Comparison of ENCODE assay signal across 1 cellular context in the genomic region with DNA sequence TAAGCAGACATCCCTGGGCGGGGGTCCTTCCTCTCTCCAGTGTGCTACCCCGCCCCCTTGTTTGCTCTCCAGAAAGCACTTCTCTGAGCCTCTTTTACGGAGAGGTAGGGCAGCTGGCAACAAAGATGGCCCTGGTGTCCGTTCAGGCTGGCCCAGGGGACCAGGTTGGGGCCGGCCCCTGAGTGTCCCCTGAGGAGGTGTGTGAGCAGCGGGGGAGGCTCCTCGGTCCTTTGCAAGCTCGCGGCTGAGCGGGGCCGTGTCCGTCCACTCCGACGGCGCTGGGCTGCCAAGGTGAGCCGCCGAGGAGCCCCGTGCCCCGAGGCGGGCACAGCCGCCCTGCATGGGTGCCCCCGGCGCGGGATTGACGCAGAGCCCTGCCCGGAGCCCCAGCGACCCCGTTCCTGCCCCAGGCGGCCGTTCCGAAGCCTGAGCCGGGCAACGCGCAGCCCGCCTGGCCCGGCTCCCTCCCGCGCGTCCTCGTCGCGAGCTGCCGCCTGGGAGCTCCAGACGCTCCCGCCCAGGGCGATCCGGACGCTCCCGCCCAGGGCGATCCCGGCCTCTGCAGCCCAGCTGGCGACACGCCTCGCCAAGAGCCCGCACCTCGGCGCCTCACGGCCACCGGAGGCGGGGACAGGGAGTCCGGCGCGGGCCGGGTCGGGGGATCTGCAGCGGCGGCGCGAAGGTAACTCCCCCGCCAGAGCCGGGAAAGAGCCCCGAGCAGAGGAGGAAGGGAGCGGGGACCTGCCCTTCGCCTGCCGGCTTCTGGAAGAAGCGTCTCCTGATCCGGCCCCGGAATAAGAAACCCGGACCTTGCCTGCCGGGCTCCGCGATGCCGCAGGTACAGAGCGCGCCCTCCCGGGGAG.
TF ChIP-seq lines count a peak whose summit lies in the region.

A gene (plus strand): TSS at position 569 of the 863 bp plus-strand sequence. CDS start 2,243 bp downstream, outside the sequence.

TF ChIP-seq in HepG2, 621 proteins besides CTCF, POLR2A, EP300 and RAD21 (continued from another document and continues in another):
- TF ChIP-seq, protein P1, sequence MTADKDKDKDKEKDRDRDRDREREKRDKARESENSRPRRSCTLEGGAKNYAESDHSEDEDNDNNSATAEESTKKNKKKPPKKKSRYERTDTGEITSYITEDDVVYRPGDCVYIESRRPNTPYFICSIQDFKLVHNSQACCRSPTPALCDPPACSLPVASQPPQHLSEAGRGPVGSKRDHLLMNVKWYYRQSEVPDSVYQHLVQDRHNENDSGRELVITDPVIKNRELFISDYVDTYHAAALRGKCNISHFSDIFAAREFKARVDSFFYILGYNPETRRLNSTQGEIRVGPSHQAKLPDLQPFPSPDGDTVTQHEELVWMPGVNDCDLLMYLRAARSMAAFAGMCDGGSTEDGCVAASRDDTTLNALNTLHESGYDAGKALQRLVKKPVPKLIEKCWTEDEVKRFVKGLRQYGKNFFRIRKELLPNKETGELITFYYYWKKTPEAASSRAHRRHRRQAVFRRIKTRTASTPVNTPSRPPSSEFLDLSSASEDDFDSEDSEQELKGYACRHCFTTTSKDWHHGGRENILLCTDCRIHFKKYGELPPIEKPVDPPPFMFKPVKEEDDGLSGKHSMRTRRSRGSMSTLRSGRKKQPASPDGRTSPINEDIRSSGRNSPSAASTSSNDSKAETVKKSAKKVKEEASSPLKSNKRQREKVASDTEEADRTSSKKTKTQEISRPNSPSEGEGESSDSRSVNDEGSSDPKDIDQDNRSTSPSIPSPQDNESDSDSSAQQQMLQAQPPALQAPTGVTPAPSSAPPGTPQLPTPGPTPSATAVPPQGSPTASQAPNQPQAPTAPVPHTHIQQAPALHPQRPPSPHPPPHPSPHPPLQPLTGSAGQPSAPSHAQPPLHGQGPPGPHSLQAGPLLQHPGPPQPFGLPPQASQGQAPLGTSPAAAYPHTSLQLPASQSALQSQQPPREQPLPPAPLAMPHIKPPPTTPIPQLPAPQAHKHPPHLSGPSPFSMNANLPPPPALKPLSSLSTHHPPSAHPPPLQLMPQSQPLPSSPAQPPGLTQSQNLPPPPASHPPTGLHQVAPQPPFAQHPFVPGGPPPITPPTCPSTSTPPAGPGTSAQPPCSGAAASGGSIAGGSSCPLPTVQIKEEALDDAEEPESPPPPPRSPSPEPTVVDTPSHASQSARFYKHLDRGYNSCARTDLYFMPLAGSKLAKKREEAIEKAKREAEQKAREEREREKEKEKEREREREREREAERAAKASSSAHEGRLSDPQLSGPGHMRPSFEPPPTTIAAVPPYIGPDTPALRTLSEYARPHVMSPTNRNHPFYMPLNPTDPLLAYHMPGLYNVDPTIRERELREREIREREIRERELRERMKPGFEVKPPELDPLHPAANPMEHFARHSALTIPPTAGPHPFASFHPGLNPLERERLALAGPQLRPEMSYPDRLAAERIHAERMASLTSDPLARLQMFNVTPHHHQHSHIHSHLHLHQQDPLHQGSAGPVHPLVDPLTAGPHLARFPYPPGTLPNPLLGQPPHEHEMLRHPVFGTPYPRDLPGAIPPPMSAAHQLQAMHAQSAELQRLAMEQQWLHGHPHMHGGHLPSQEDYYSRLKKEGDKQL (CRISPR knock-in tag; IDR thresholded peaks at IDR 0.05; ENCODE audit: low read depth), result no peak
- TF ChIP-seq ELF1 (CRISPR knock-in tag; IDR thresholded peaks at IDR 0.05) (no peak), EZH2 (conservative IDR thresholded peaks at IDR 0.05; ENCODE audit: low read depth, low read length) (peak; percentile 90), THYN1 (CRISPR knock-in tag; IDR thresholded peaks at IDR 0.05; ENCODE audit: borderline replicate concordance, low read depth) (no peak), HDAC6 (IDR thresholded peaks at IDR 0.05; ENCODE audit: low read depth, low read length) (no peak), SP2 (CRISPR knock-in tag; IDR thresholded peaks at IDR 0.05) (no peak), HDAC1 (CRISPR knock-in tag; IDR thresholded peaks at IDR 0.05) (no peak), ZNF160 (CRISPR knock-in tag; IDR thresholded peaks at IDR 0.05) (no peak), BRD4 (CRISPR knock-in tag; IDR thresholded peaks at IDR 0.05) (no peak), EHMT2 (IDR thresholded peaks at IDR 0.05; ENCODE audit: borderline replicate concordance, low read depth, low read length) (no peak), ZKSCAN1 (IDR thresholded peaks at IDR 0.05; ENCODE audit: low read length) (no peak), NCOA5 (CRISPR knock-in tag; IDR thresholded peaks at IDR 0.05) (no peak), NFE2L2 (IDR thresholded peaks at IDR 0.05; ENCODE audit: low read length) (no peak), ZNF484 (CRISPR knock-in tag; IDR thresholded peaks at IDR 0.05; ENCODE audit: borderline replicate concordance, low read depth) (no peak), SKI (IDR thresholded peaks at IDR 0.05; ENCODE audit: partially characterized antibody) (no peak), ZNF547 (CRISPR knock-in tag; IDR thresholded peaks at IDR 0.05) (0 out of 2 replicates have a peak, but pooled peaks have one; percentile 69), REL (CRISPR knock-in tag; conservative IDR thresholded peaks at IDR 0.05) (no peak), HNRNPL (IDR thresholded peaks at IDR 0.05; ENCODE audit: low read depth, low read length) (no peak), CEBPG (CRISPR knock-in tag; IDR thresholded peaks at IDR 0.05) (no peak), ZNF891 (CRISPR knock-in tag; IDR thresholded peaks at IDR 0.05) (no peak), NCOR1 (IDR thresholded peaks at IDR 0.05; ENCODE audit: borderline replicate concordance, low read length) (no peak), ADNP (CRISPR knock-in tag; IDR thresholded peaks at IDR 0.05) (no peak), ZNF232 (CRISPR knock-in tag; IDR thresholded peaks at IDR 0.05; ENCODE audit: borderline replicate concordance) (no peak), NONO (IDR thresholded peaks at IDR 0.05) (no peak), NONO (CRISPR knock-in tag; conservative IDR thresholded peaks at IDR 0.05) (no peak), FOXP1 (IDR thresholded peaks at IDR 0.05) (no peak), FOXP1 (CRISPR knock-in tag; IDR thresholded peaks at IDR 0.05) (no peak), ZFAT (CRISPR knock-in tag; conservative IDR thresholded peaks at IDR 0.05) (no peak), CCAR2 (optimal IDR thresholded peaks at IDR 0.05; ENCODE audit: low read depth, low read length) (no peak), SRSF1 (optimal IDR thresholded peaks at IDR 0.05; ENCODE audit: low read depth, low read length) (no peak), KAT7 (CRISPR knock-in tag; IDR thresholded peaks at IDR 0.05; ENCODE audit: borderline replicate concordance) (no peak)
- TF ChIP-seq, protein P2, sequence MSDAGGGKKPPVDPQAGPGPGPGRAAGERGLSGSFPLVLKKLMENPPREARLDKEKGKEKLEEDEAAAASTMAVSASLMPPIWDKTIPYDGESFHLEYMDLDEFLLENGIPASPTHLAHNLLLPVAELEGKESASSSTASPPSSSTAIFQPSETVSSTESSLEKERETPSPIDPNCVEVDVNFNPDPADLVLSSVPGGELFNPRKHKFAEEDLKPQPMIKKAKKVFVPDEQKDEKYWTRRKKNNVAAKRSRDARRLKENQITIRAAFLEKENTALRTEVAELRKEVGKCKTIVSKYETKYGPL (CRISPR knock-in tag; IDR thresholded peaks at IDR 0.05), result no peak
- TF ChIP-seq, protein P3, sequence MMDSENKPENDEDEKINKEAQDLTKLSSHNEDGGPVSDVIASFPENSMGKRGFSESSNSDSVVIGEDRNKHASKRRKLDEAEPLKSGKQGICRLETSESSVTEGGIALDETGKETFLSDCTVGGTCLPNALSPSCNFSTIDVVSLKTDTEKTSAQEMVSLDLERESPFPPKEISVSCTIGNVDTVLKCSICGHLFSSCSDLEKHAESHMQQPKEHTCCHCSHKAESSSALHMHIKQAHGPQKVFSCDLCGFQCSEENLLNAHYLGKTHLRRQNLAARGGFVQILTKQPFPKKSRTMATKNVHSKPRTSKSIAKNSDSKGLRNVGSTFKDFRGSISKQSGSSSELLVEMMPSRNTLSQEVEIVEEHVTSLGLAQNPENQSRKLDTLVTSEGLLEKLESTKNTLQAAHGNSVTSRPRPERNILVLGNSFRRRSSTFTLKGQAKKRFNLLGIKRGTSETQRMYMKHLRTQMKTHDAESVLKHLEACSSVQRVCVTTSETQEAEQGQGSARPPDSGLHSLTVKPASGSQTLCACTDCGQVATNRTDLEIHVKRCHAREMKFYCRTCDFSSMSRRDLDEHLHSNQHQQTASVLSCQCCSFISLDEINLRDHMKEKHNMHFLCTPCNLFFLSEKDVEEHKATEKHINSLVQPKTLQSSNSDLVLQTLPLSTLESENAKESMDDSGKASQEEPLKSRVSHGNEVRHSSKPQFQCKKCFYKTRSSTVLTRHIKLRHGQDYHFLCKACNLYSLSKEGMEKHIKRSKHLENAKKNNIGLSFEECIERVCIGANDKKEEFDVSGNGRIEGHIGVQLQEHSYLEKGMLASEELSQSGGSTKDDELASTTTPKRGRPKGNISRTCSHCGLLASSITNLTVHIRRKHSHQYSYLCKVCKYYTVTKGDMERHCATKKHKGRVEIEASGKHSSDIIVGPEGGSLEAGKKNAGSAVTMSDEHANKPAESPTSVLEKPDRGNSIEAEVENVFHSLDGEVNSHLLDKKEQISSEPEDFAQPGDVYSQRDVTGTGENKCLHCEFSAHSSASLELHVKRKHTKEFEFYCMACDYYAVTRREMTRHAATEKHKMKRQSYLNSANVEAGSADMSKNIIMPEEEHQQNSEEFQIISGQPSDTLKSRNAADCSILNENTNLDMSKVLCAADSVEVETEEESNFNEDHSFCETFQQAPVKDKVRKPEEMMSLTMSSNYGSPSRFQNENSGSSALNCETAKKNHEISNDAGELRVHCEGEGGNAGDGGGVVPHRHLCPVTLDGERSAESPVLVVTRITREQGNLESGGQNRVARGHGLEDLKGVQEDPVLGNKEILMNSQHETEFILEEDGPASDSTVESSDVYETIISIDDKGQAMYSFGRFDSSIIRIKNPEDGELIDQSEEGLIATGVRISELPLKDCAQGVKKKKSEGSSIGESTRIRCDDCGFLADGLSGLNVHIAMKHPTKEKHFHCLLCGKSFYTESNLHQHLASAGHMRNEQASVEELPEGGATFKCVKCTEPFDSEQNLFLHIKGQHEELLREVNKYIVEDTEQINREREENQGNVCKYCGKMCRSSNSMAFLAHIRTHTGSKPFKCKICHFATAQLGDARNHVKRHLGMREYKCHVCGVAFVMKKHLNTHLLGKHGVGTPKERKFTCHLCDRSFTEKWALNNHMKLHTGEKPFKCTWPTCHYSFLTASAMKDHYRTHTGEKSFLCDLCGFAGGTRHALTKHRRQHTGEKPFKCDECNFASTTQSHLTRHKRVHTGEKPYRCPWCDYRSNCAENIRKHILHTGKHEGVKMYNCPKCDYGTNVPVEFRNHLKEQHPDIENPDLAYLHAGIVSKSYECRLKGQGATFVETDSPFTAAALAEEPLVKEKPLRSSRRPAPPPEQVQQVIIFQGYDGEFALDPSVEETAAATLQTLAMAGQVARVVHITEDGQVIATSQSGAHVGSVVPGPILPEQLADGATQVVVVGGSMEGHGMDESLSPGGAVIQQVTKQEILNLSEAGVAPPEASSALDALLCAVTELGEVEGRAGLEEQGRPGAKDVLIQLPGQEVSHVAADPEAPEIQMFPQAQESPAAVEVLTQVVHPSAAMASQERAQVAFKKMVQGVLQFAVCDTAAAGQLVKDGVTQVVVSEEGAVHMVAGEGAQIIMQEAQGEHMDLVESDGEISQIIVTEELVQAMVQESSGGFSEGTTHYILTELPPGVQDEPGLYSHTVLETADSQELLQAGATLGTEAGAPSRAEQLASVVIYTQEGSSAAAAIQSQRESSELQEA (CRISPR knock-in tag; IDR thresholded peaks at IDR 0.05; ENCODE audit: not compliant biosample characterization), result peak; percentile 37
- TF ChIP-seq, protein P4, sequence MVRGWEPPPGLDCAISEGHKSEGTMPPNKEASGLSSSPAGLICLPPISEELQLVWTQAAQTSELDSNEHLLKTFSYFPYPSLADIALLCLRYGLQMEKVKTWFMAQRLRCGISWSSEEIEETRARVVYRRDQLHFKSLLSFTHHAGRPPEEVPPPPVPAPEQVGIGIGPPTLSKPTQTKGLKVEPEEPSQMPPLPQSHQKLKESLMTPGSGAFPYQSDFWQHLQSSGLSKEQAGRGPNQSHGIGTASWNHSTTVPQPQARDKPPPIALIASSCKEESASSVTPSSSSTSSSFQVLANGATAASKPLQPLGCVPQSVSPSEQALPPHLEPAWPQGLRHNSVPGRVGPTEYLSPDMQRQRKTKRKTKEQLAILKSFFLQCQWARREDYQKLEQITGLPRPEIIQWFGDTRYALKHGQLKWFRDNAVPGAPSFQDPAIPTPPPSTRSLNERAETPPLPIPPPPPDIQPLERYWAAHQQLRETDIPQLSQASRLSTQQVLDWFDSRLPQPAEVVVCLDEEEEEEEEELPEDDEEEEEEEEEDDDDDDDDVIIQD (CRISPR knock-in tag; IDR thresholded peaks at IDR 0.05; ENCODE audit: low read depth), result no peak
- TF ChIP-seq, protein P5, sequence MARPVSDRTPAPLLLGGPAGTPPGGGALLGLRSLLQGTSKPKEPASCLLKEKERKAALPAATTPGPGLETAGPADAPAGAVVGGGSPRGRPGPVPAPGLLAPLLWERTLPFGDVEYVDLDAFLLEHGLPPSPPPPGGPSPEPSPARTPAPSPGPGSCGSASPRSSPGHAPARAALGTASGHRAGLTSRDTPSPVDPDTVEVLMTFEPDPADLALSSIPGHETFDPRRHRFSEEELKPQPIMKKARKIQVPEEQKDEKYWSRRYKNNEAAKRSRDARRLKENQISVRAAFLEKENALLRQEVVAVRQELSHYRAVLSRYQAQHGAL (CRISPR knock-in tag; IDR thresholded peaks at IDR 0.05; ENCODE audit: not compliant biosample characterization), result no peak
- TF ChIP-seq, protein P6, sequence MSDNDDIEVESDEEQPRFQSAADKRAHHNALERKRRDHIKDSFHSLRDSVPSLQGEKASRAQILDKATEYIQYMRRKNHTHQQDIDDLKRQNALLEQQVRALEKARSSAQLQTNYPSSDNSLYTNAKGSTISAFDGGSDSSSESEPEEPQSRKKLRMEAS (IDR thresholded peaks at IDR 0.05), result peak; percentile 67
- TF ChIP-seq, protein P7, sequence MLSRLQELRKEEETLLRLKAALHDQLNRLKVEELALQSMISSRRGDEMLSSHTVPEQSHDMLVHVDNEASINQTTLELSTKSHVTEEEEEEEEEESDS (CRISPR knock-in tag; IDR thresholded peaks at IDR 0.05; ENCODE audit: borderline replicate concordance), result no peak
- TF ChIP-seq, protein P8, sequence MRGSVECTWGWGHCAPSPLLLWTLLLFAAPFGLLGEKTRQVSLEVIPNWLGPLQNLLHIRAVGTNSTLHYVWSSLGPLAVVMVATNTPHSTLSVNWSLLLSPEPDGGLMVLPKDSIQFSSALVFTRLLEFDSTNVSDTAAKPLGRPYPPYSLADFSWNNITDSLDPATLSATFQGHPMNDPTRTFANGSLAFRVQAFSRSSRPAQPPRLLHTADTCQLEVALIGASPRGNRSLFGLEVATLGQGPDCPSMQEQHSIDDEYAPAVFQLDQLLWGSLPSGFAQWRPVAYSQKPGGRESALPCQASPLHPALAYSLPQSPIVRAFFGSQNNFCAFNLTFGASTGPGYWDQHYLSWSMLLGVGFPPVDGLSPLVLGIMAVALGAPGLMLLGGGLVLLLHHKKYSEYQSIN (CRISPR knock-in tag; IDR thresholded peaks at IDR 0.05; ENCODE audit: borderline replicate concordance), result no peak
- TF ChIP-seq, protein P9, sequence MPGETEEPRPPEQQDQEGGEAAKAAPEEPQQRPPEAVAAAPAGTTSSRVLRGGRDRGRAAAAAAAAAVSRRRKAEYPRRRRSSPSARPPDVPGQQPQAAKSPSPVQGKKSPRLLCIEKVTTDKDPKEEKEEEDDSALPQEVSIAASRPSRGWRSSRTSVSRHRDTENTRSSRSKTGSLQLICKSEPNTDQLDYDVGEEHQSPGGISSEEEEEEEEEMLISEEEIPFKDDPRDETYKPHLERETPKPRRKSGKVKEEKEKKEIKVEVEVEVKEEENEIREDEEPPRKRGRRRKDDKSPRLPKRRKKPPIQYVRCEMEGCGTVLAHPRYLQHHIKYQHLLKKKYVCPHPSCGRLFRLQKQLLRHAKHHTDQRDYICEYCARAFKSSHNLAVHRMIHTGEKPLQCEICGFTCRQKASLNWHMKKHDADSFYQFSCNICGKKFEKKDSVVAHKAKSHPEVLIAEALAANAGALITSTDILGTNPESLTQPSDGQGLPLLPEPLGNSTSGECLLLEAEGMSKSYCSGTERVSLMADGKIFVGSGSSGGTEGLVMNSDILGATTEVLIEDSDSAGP (CRISPR knock-in tag; IDR thresholded peaks at IDR 0.05; ENCODE audit: borderline replicate concordance), result peak; percentile 13; the same call in 1 of the 2 replicates
